In genomic region chr14:90159147-90159546, GRCh38 we compare ENCODE assay signal across 18 cellular contexts.
DNase-seq lines count a peak whose midpoint lies in the region; ATAC-seq and TF ChIP-seq lines count a peak whose summit lies in the region.
"Had no signal": no experiment of that assay in that cellular context is flagged by ENCODE, and none has a peak within 500 bp of the region (broad histone marks: within the 10 kb centered on the region; RNA-seq: fewer than 3 reads in every experiment).

No MANE protein-coding gene starts in this region.

- peaks cover 3% of the 10 kb centered on the region for H3K9me3 Mint-ChIP-seq in osteocyte (ENCODE audit: unreplicated experiment)

- peaks cover 9% of the 10 kb centered on the region for H3K4me1 ChIP-seq in testis
- H3K4me1 ChIP-seq: A549 had no signal

- WGBS in testis, 2 donors = 42 to 51% methylated on average over 3 of the region's 3 CpGs

- H3K27me3 Mint-ChIP-seq in osteocyte (ENCODE audit: unreplicated experiment) = peaks cover 5% of the 10 kb centered on the region

- peak overlapping the region; percentile 36 to 39 for H3K27ac ChIP-seq in testis
- H3K27ac ChIP-seq: A549, KMS-11 had no signal

- no peaks in the 10 kb centered on the region for H3K36me3 Mint-ChIP-seq in osteocyte (ENCODE audit: unreplicated experiment)
- H3K36me3 Mint-ChIP-seq: CD14-positive monocyte had no signal

- no peak overlapping the region for H3K4me3 Mint-ChIP-seq in osteocyte (ENCODE audit: unreplicated experiment)
- H3K4me3 Mint-ChIP-seq: CD14-positive monocyte, GM23338 had no signal

- no peaks in the 10 kb centered on the region for H3K36me3 ChIP-seq in testis (ENCODE audit: low read depth, missing control alignments)
- H3K36me3 ChIP-seq: MG63 had no signal

- no peaks in the 10 kb centered on the region for H3K9me3 ChIP-seq in testis
- H3K9me3 ChIP-seq: A549, MG63 had no signal

- no peak for DNase-seq in Right ventricle myocardium superior
- no peak for DNase-seq in cardiac septum (ENCODE audit: low spot score)
- no peak for DNase-seq in left ventricle myocardium superior
- DNase-seq in testis = peak; percentile 25
- no peak for DNase-seq in osteocyte (ENCODE audit: extremely low spot score, unreplicated experiment)
- DNase-seq: DMS53, MG63, NCI-H1105, NCI-H2081, NCI-H226 had no signal

- H3K27me3 ChIP-seq in testis = no peaks in the 10 kb centered on the region
- H3K27me3 ChIP-seq: MG63 had no signal

- intact Hi-C loops in Right ventricle myocardium superior (cut with DNase I) = no loop called here
- intact Hi-C loops in cardiac septum (cut with DNase I) = no loop called here
- intact Hi-C loops in left ventricle myocardium superior (cut with micrococcal nuclease) = no loop called here
- intact Hi-C loops in testis (cut with DNase I; ENCODE audit: low total_unique reads) = no loop called here

- no peak overlapping the region for H3K27ac Mint-ChIP-seq in osteocyte (ENCODE audit: unreplicated experiment)
- H3K27ac Mint-ChIP-seq: GM23338 had no signal

- ATAC-seq in Right ventricle myocardium superior (ENCODE audit: poor library complexity) (peak; percentile 84), SK-N-SH treated with all-trans-retinoic acid at 6 μM for 48 hours (peak; percentile 46; the same call in 1 of the 3 replicates), left ventricle myocardium superior (peak; percentile 81), HG03097 (IDR thresholded peaks at IDR 0.05; ENCODE audit: low FRiP score, unreplicated experiment) (no peak), HG03159 (IDR thresholded peaks at IDR 0.05; ENCODE audit: unreplicated experiment) (no peak)
- ATAC-seq: A549, GM12878, GM23338 had no signal

- no peaks in the 10 kb centered on the region for H3K4me1 Mint-ChIP-seq in osteocyte (ENCODE audit: unreplicated experiment)
- H3K4me1 Mint-ChIP-seq: CD14-positive monocyte had no signal

- no peak for TF ChIP-seq POLR2A in testis (IDR thresholded peaks at IDR 0.05)

- TF ChIP-seq CTCF in testis (IDR thresholded peaks at IDR 0.05) (no peak), osteocyte (IDR thresholded peaks at IDR 0.05) (no peak)

- H3K4me3 ChIP-seq in testis = no peak overlapping the region
- H3K4me3 ChIP-seq: A549, GM12878, GM23338, MG63 had no signal

TF ChIP-seq in SK-N-SH treated with all-trans-retinoic acid at 6 μM for 48 hours, 23 proteins besides CTCF, POLR2A, EP300 and RAD21:
- peak; percentile 95 for TF ChIP-seq TCF4 (CRISPR knock-in tag; IDR thresholded peaks at IDR 0.05; ENCODE audit: borderline replicate concordance)
- TF ChIP-seq RARB (CRISPR knock-in tag; IDR thresholded peaks at IDR 0.05) = no peak
- no peak for TF ChIP-seq ZNF8 (CRISPR knock-in tag; IDR thresholded peaks at IDR 0.05)
- no peak for TF ChIP-seq PPARA (CRISPR knock-in tag; IDR thresholded peaks at IDR 0.05; ENCODE audit: borderline replicate concordance)
- peak; percentile 89 for TF ChIP-seq TSHZ2 (CRISPR knock-in tag; IDR thresholded peaks at IDR 0.05)
- no peak for TF ChIP-seq CSDC2 (CRISPR knock-in tag; IDR thresholded peaks at IDR 0.05)
- TF ChIP-seq GLIS3 (CRISPR knock-in tag; IDR thresholded peaks at IDR 0.05) = no peak
- no peak for TF ChIP-seq CREB5 (CRISPR knock-in tag; IDR thresholded peaks at IDR 0.05; ENCODE audit: low read depth)
- no peak for TF ChIP-seq ZFP3 (CRISPR knock-in tag; IDR thresholded peaks at IDR 0.05)
- TF ChIP-seq ISL1 (CRISPR knock-in tag; IDR thresholded peaks at IDR 0.05) = peak; percentile 22; the same call in 1 of the 2 replicates

Comparison
In these comparisons a context has a peak if more than half of its experiments do, and no peak if none do; other contexts are left out.
1. ATAC-seq: peak in Right ventricle myocardium superior (single experiment), SK-N-SH treated with all-trans-retinoic acid at 6 μM for 48 hours (single experiment) and left ventricle myocardium superior (single experiment); none in HG03097 (single experiment) and HG03159 (single experiment).